In the genomic region with DNA sequence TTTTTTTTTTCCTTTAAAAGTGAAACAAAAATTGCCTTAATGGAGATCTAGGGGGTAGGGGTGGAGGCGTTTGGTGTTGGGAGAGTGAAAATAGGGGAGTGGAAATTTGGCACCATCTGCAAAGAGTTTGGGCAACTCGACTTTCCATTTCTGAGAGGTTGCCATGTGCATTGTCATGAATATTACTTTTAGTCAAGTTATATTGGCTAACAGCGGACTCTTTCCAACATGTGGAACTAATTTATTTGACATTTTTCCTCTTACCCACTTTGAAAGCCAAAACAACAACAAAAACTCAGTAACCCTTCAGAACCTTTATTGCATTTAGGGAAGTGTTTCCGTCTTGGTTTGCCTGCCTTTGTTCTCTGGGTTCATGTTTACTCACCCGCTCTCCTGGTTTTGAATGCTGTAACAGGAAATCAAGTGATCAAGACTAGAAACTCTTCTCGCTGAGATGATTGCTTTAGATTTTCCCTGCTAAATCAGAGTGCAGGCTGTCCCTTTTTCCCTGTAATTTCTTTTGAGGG, we compare ENCODE assay signal across 9 cellular contexts.
DNase-seq lines count a peak whose midpoint lies in the region; ATAC-seq and TF ChIP-seq lines count a peak whose summit lies in the region.
"Had no signal": no experiment of that assay in that cellular context is flagged by ENCODE, and none has a peak within 500 bp of the region (broad histone marks: within the 10 kb centered on the region; RNA-seq: fewer than 3 reads in every experiment).

No MANE protein-coding gene starts in this region.

- TF ChIP-seq CTCF in esophagus muscularis mucosa (IDR thresholded peaks at IDR 0.05) (no peak), neural progenitor cell (IDR thresholded peaks at IDR 0.05) (no peak), tibial artery (IDR thresholded peaks at IDR 0.05) (no peak)

- H3K27ac Mint-ChIP-seq in CD4-positive, CD25-positive, alpha-beta regulatory T cell: peak overlapping the region; percentile 28 to 83 (median 55)
- peak overlapping the region; percentile 71 for H3K27ac Mint-ChIP-seq in neural progenitor cell
- no peak overlapping the region for H3K27ac Mint-ChIP-seq in activated T-helper 2 cell treated with anti-CD3 and anti-CD28 coated beads, Interferon-gamma antibody, Interleukin-2, Interleukin-4, amounts not matched to agents 10 μg/mL and 5 μg/mL and 100 μg/mL, durations not matched to agents 14 hours and 24 hours and 36 hours

- no peak overlapping the region for H2AFZ ChIP-seq in neural progenitor cell (replicated peaks)

- H3K4me2 ChIP-seq in neural progenitor cell: peak overlapping the region; percentile 40

- H3K79me2 ChIP-seq in neural progenitor cell (ENCODE audit: low read depth): peaks cover 100% of the 10 kb centered on the region

- H3K36me3 Mint-ChIP-seq in CD4-positive, CD25-positive, alpha-beta regulatory T cell: no peaks in the 10 kb centered on the region
- peaks cover 3% of the 10 kb centered on the region for H3K36me3 Mint-ChIP-seq in neural progenitor cell
- no peaks in the 10 kb centered on the region for H3K36me3 Mint-ChIP-seq in activated T-helper 2 cell treated with anti-CD3 and anti-CD28 coated beads, Interferon-gamma antibody, Interleukin-2, Interleukin-4, amounts not matched to agents 10 μg/mL and 5 μg/mL and 100 μg/mL, durations not matched to agents 14 hours and 24 hours and 36 hours (ENCODE audit: low read depth)

- peaks cover 5 to 58% (median 12%) of the 10 kb centered on the region in 4 donors for H3K4me1 Mint-ChIP-seq in CD4-positive, CD25-positive, alpha-beta regulatory T cell
- peaks cover 85% of the 10 kb centered on the region for H3K4me1 Mint-ChIP-seq in neural progenitor cell
- peaks cover 29% of the 10 kb centered on the region for H3K4me1 Mint-ChIP-seq in activated T-helper 2 cell treated with anti-CD3 and anti-CD28 coated beads, Interferon-gamma antibody, Interleukin-2, Interleukin-4, amounts not matched to agents 10 μg/mL and 5 μg/mL and 100 μg/mL, durations not matched to agents 14 hours and 24 hours and 36 hours (ENCODE audit: low read depth)

- no peaks in the 10 kb centered on the region for H3K27me3 ChIP-seq in CD4-positive, CD25-positive, alpha-beta regulatory T cell (ENCODE audit: control insufficient read depth, insufficient read depth, low read length)
- no peaks in the 10 kb centered on the region for H3K27me3 ChIP-seq in esophagus muscularis mucosa
- no peaks in the 10 kb centered on the region for H3K27me3 ChIP-seq in neural progenitor cell
- H3K27me3 ChIP-seq in tibial artery: no peaks in the 10 kb centered on the region

- H3K9me3 ChIP-seq in CD4-positive, CD25-positive, alpha-beta regulatory T cell (ENCODE audit: control insufficient read depth in 2 of 2, low read length in 2 of 2): no peaks in the 10 kb centered on the region
- H3K9me3 ChIP-seq in esophagus muscularis mucosa (no peaks in the 10 kb centered on the region), neural progenitor cell (ENCODE audit: low read depth) (no peaks in the 10 kb centered on the region), tibial artery (no peaks in the 10 kb centered on the region)

- H3F3A ChIP-seq in neural progenitor cell (ENCODE audit: low read depth): peaks cover 14% of the 10 kb centered on the region

- peak overlapping the region in 3 of 4 donors; percentile 6 to 52 (median 48) for H3K4me3 Mint-ChIP-seq in CD4-positive, CD25-positive, alpha-beta regulatory T cell
- H3K4me3 Mint-ChIP-seq in neural progenitor cell: no peak overlapping the region
- no peak overlapping the region for H3K4me3 Mint-ChIP-seq in activated T-helper 2 cell treated with anti-CD3 and anti-CD28 coated beads, Interferon-gamma antibody, Interleukin-2, Interleukin-4, amounts not matched to agents 10 μg/mL and 5 μg/mL and 100 μg/mL, durations not matched to agents 14 hours and 24 hours and 36 hours (ENCODE audit: low read depth)

- H3K27ac ChIP-seq in CD4-positive, CD25-positive, alpha-beta regulatory T cell (ENCODE audit: insufficient read depth, low read length, poor library complexity, severe bottlenecking): no peak overlapping the region
- H3K27ac ChIP-seq in esophagus muscularis mucosa (replicated peaks in 1 of 4) (peak overlapping the region; percentile 24 to 51 (median 33)), neural progenitor cell (peak overlapping the region; percentile 68), tibial artery (no peak overlapping the region)

- no peaks in the 10 kb centered on the region for H3K4me1 ChIP-seq in CD4-positive, CD25-positive, alpha-beta regulatory T cell (ENCODE audit: control insufficient read depth, insufficient read depth, low read length, poor library complexity, severe bottlenecking)
- H3K4me1 ChIP-seq in esophagus muscularis mucosa: peaks cover 19 to 61% (median 50%) of the 10 kb centered on the region in 4 donors
- peaks cover 50% of the 10 kb centered on the region for H3K4me1 ChIP-seq in neural progenitor cell
- H3K4me1 ChIP-seq in tibial artery: peaks cover 0 to 23% (median 10%) of the 10 kb centered on the region in 4 donors

- intact Hi-C loops in esophagus muscularis mucosa (cut with DNase I) (loop anchor here (10.0 kb wide), 1 partner anchor 66 kb away; the partner anchor contains the start of gene CACHD1), tibial artery (cut with DNase I; ENCODE audit: low total_unique reads) (no loop called here)
- intact Hi-C loops in activated T-helper 2 cell treated with anti-CD3 and anti-CD28 coated beads, Interferon-gamma antibody, Interleukin-2, Interleukin-4, amounts not matched to agents 10 μg/mL and 5 μg/mL and 100 μg/mL, durations not matched to agents 14 hours and 24 hours and 36 hours (cut with micrococcal nuclease): no loop called here

- no peak for TF ChIP-seq EP300 in esophagus muscularis mucosa (IDR thresholded peaks at IDR 0.05)

- H3K27me3 Mint-ChIP-seq in CD4-positive, CD25-positive, alpha-beta regulatory T cell: no peaks in the 10 kb centered on the region
- H3K27me3 Mint-ChIP-seq in neural progenitor cell (ENCODE audit: insufficient read depth, low read depth): no peaks in the 10 kb centered on the region
- H3K27me3 Mint-ChIP-seq in activated T-helper 2 cell treated with anti-CD3 and anti-CD28 coated beads, Interferon-gamma antibody, Interleukin-2, Interleukin-4, amounts not matched to agents 10 μg/mL and 5 μg/mL and 100 μg/mL, durations not matched to agents 14 hours and 24 hours and 36 hours (ENCODE audit: low read depth): peaks cover 2% of the 10 kb centered on the region

- peak in 1 of 3 donors; percentile 33 for DNase-seq in CD4-positive, CD25-positive, alpha-beta regulatory T cell
- DNase-seq in NCI-H2227 (lab: John Stamatoyannopoulos, UW; ENCODE audit: unreplicated experiment): peak; percentile 70
- no peak for DNase-seq in esophagus muscularis mucosa (ENCODE audit: extremely low spot score)
- no peak for DNase-seq in neural progenitor cell (ENCODE audit: low spot score)
- DNase-seq in glomerular visceral epithelial cell (ENCODE audit: extremely low spot score): no peak
- no peak for DNase-seq in tibial artery
- no peak for DNase-seq in activated T-helper 2 cell treated with anti-CD3 and anti-CD28 coated beads, Interferon-gamma antibody, Interleukin-2, Interleukin-4, amounts not matched to agents 10 μg/mL and 5 μg/mL and 100 μg/mL, durations not matched to agents 14 hours and 24 hours and 36 hours (ENCODE audit: low spot score)
- no peak for DNase-seq in NCI-H524 (lab: John Stamatoyannopoulos, UW)
- DNase-seq: occipital lobe had no signal

- no peak overlapping the region for H3K9ac ChIP-seq in neural progenitor cell

- 32% methylated on average over 6 of the region's 6 CpGs for WGBS in esophagus muscularis mucosa

- peaks cover 86% of the 10 kb centered on the region for H4K20me1 ChIP-seq in neural progenitor cell (ENCODE audit: low read depth)

- H3K4me3 ChIP-seq in CD4-positive, CD25-positive, alpha-beta regulatory T cell (ENCODE audit: low read depth, low read length): peak overlapping the region; percentile 7
- H3K4me3 ChIP-seq in esophagus muscularis mucosa (peak overlapping the region; percentile 2 to 43 (median 18)), neural progenitor cell (no peak overlapping the region), tibial artery (no peak overlapping the region)

- TF ChIP-seq POLR2A in esophagus muscularis mucosa (IDR thresholded peaks at IDR 0.05; ENCODE audit: low read depth): no peak

- ATAC-seq in CD4-positive, CD25-positive, alpha-beta regulatory T cell (ENCODE audit: low read depth in 2 of 2): no peak

- H3K36me3 ChIP-seq in CD4-positive, CD25-positive, alpha-beta regulatory T cell (ENCODE audit: control insufficient read depth, insufficient read depth, low read length): no peaks in the 10 kb centered on the region
- no peaks in the 10 kb centered on the region for H3K36me3 ChIP-seq in esophagus muscularis mucosa
- H3K36me3 ChIP-seq in neural progenitor cell: no peaks in the 10 kb centered on the region
- no peaks in the 10 kb centered on the region for H3K36me3 ChIP-seq in tibial artery

- H3K9me3 Mint-ChIP-seq in CD4-positive, CD25-positive, alpha-beta regulatory T cell: peaks cover 0 to 4% (median 0%) of the 10 kb centered on the region in 7 donors
- H3K9me3 Mint-ChIP-seq in neural progenitor cell: no peaks in the 10 kb centered on the region
- H3K9me3 Mint-ChIP-seq in activated T-helper 2 cell treated with anti-CD3 and anti-CD28 coated beads, Interferon-gamma antibody, Interleukin-2, Interleukin-4, amounts not matched to agents 10 μg/mL and 5 μg/mL and 100 μg/mL, durations not matched to agents 14 hours and 24 hours and 36 hours: no peaks in the 10 kb centered on the region

Comparison
In these comparisons a context has a peak if more than half of its experiments do, and no peak if none do; other contexts are left out.
1. H3K27ac ChIP-seq: peak in esophagus muscularis mucosa (4 of 4) and neural progenitor cell (single experiment); none in CD4-positive, CD25-positive, alpha-beta regulatory T cell (single experiment) and tibial artery (0 of 2).
2. H3K4me3 ChIP-seq: peak in CD4-positive, CD25-positive, alpha-beta regulatory T cell (single experiment) and esophagus muscularis mucosa (4 of 4); none in neural progenitor cell (single experiment) and tibial artery (0 of 2).
3. H3K4me3 Mint-ChIP-seq: peak in CD4-positive, CD25-positive, alpha-beta regulatory T cell (3 of 4); none in neural progenitor cell (single experiment) and activated T-helper 2 cell treated with anti-CD3 and anti-CD28 coated beads, Interferon-gamma antibody, Interleukin-2, Interleukin-4, amounts not matched to agents 10 μg/mL and 5 μg/mL and 100 μg/mL, durations not matched to agents 14 hours and 24 hours and 36 hours (single experiment).